ENCODE assay signal across 15 cellular contexts in the genomic region with DNA sequence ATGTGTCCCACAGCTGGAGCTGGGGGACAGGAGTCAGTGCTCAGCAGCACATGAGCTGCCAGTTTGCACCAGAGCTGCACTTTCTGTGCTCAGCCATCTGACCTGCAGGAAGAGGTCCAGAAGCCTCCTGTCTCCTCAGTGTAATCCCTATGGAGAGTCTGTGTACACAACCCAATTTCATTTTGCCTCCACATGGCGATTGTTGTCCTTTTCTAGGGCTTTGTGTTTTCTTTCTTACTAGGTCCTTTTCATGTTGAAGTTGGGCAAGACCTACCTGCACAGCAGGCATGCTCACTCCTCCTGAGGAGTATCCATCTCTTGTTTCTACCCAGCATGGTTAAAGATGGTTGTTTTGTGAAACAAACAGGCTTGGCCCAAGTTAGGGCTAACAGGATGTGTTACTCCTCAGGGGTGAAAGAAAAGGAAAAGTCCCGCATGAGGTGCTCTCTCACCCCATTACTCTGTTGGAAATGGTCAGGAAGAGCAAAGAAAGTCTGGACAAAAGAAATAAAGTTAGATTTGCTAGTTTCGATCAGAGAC.
A peak's percentile ranks its signal among the peaks of the same experiment; 100 is the strongest.
DNase-seq lines count a peak whose midpoint lies in the region; ATAC-seq and TF ChIP-seq lines count a peak whose summit lies in the region.
"Had no signal": no experiment of that assay in that cellular context is flagged by ENCODE, and none has a peak within 500 bp of the region (broad histone marks: within the 10 kb centered on the region; RNA-seq: fewer than 3 reads in every experiment).

No MANE protein-coding gene starts in this region.

- no peaks in the 10 kb centered on the region for H3K27me3 ChIP-seq in GM23338 (ENCODE audit: insufficient read depth)
- H3K27me3 ChIP-seq in neural progenitor cell: no peaks in the 10 kb centered on the region
- H3K27me3 ChIP-seq in H7 (ENCODE audit: control insufficient read depth, insufficient read depth, low read length): no peaks in the 10 kb centered on the region
- H3K27me3 ChIP-seq: BLaER1 treated with 17β-estradiol and CSF1 and Interleukin-3, amounts not matched to agents 10 nM and 100 nM had no signal

- H3K9me2 ChIP-seq in GM23338 (ENCODE audit: insufficient read depth): 0 out of 2 replicates have a peak, but pooled peaks cover 4% of the 10 kb centered on the region

- H3K4me1 ChIP-seq in GM23338 (ENCODE audit: insufficient read depth): peaks cover 6% of the 10 kb centered on the region
- H3K4me1 ChIP-seq in neural progenitor cell: peaks cover 2% of the 10 kb centered on the region
- H3K4me1 ChIP-seq: BLaER1 treated with 17β-estradiol and CSF1 and Interleukin-3, amounts not matched to agents 10 nM and 100 nM had no signal

- H3K27me3 Mint-ChIP-seq in GM23338 (ENCODE audit: insufficient read depth, low read depth, poor library complexity) (peaks cover 3% of the 10 kb centered on the region), neural progenitor cell (ENCODE audit: insufficient read depth, low read depth) (peaks cover 2% of the 10 kb centered on the region)
- H3K27me3 Mint-ChIP-seq in stimulated activated memory B cell treated with anti-CD40 and anti-IgM and Interleukin-4, amounts not matched to agents 10 μg/mL and 1 μg/mL and 100 μg/mL, for 72 hours: no peaks in the 10 kb centered on the region
- H3K27me3 Mint-ChIP-seq: CD4-positive, CD25-positive, alpha-beta regulatory T cell had no signal

- H4K20me1 ChIP-seq in GM23338 (replicated peaks; ENCODE audit: insufficient read depth): no peaks in the 10 kb centered on the region
- no peaks in the 10 kb centered on the region for H4K20me1 ChIP-seq in neural progenitor cell (ENCODE audit: low read depth)
- H4K20me1 ChIP-seq: BLaER1 treated with 17β-estradiol and CSF1 and Interleukin-3, amounts not matched to agents 10 nM and 100 nM had no signal

- H3K9me3 Mint-ChIP-seq in GM23338 (no peaks in the 10 kb centered on the region), neural progenitor cell (no peaks in the 10 kb centered on the region)
- H3K9me3 Mint-ChIP-seq in stimulated activated memory B cell treated with anti-CD40 and anti-IgM and Interleukin-4, amounts not matched to agents 10 μg/mL and 1 μg/mL and 100 μg/mL, for 72 hours: no peaks in the 10 kb centered on the region
- H3K9me3 Mint-ChIP-seq: CD4-positive, CD25-positive, alpha-beta regulatory T cell had no signal

- H3K4me1 Mint-ChIP-seq in GM23338: peaks cover 16% of the 10 kb centered on the region
- no peaks in the 10 kb centered on the region for H3K4me1 Mint-ChIP-seq in neural progenitor cell
- H3K4me1 Mint-ChIP-seq in stimulated activated memory B cell treated with anti-CD40 and anti-IgM and Interleukin-4, amounts not matched to agents 10 μg/mL and 1 μg/mL and 100 μg/mL, for 72 hours: no peaks in the 10 kb centered on the region
- H3K4me1 Mint-ChIP-seq: CD4-positive, CD25-positive, alpha-beta regulatory T cell had no signal

- H3K79me2 ChIP-seq in GM23338 (replicated peaks; ENCODE audit: insufficient read depth): no peaks in the 10 kb centered on the region
- H3K79me2 ChIP-seq in neural progenitor cell (ENCODE audit: low read depth): no peaks in the 10 kb centered on the region

- H3K36me3 ChIP-seq in GM23338 (ENCODE audit: insufficient read depth) (no peaks in the 10 kb centered on the region), neural progenitor cell (no peaks in the 10 kb centered on the region), H7 (replicated peaks; ENCODE audit: control insufficient read depth, insufficient read depth, low read length) (no peaks in the 10 kb centered on the region)
- H3K36me3 ChIP-seq: BLaER1 treated with 17β-estradiol and CSF1 and Interleukin-3, amounts not matched to agents 10 nM and 100 nM had no signal

- H3K27ac ChIP-seq in GM23338 (ENCODE audit: low read depth) (no peak overlapping the region), neural progenitor cell (no peak overlapping the region)
- H3K27ac ChIP-seq: BLaER1 treated with 17β-estradiol and CSF1 and Interleukin-3, amounts not matched to agents 10 nM and 100 nM; HL-60 had no signal

- H3K36me3 Mint-ChIP-seq in GM23338 (ENCODE audit: low read depth): no peaks in the 10 kb centered on the region; the same call in 2 of the 3 replicates
- H3K36me3 Mint-ChIP-seq in neural progenitor cell: no peaks in the 10 kb centered on the region
- no peaks in the 10 kb centered on the region for H3K36me3 Mint-ChIP-seq in stimulated activated memory B cell treated with anti-CD40 and anti-IgM and Interleukin-4, amounts not matched to agents 10 μg/mL and 1 μg/mL and 100 μg/mL, for 72 hours
- H3K36me3 Mint-ChIP-seq: CD4-positive, CD25-positive, alpha-beta regulatory T cell had no signal

- no peaks in the 10 kb centered on the region for H3K9me3 ChIP-seq in neural progenitor cell (ENCODE audit: low read depth)

- H3F3A ChIP-seq in GM23338 (replicated peaks; ENCODE audit: low read depth) (no peaks in the 10 kb centered on the region), neural progenitor cell (ENCODE audit: low read depth) (no peaks in the 10 kb centered on the region)

- ATAC-seq in GM23338 (peak; percentile 57), GM19395 (IDR thresholded peaks at IDR 0.05; ENCODE audit: unreplicated experiment) (no peak)
- ATAC-seq in stimulated activated memory B cell treated with anti-CD40 and anti-IgM and Interleukin-4, amounts not matched to agents 10 μg/mL and 1 μg/mL and 100 μg/mL, for 72 hours: peak; percentile 12
- ATAC-seq: GM12878, HCT116, K562 had no signal

- H3K4me3 ChIP-seq in GM23338 (no peak overlapping the region), neural progenitor cell (no peak overlapping the region), H7 (ENCODE audit: insufficient read depth, low read depth, low read length) (no peak overlapping the region)
- H3K4me3 ChIP-seq: BLaER1 treated with 17β-estradiol and CSF1 and Interleukin-3, amounts not matched to agents 10 nM and 100 nM; GM12878; K562 had no signal

- H3K9ac ChIP-seq in neural progenitor cell: no peak overlapping the region
- H3K9ac ChIP-seq: BLaER1 treated with 17β-estradiol and CSF1 and Interleukin-3, amounts not matched to agents 10 nM and 100 nM had no signal

- H2AFZ ChIP-seq in GM23338 (no peak overlapping the region), neural progenitor cell (replicated peaks) (peak overlapping the region; percentile 48)

- no peak overlapping the region for H3K4me3 Mint-ChIP-seq in GM23338
- H3K4me3 Mint-ChIP-seq in neural progenitor cell: no peak overlapping the region
- H3K4me3 Mint-ChIP-seq in stimulated activated memory B cell treated with anti-CD40 and anti-IgM and Interleukin-4, amounts not matched to agents 10 μg/mL and 1 μg/mL and 100 μg/mL, for 72 hours: no peak overlapping the region
- H3K4me3 Mint-ChIP-seq: CD4-positive, CD25-positive, alpha-beta regulatory T cell had no signal

- TF ChIP-seq CTCF in GM23338 (conservative IDR thresholded peaks at IDR 0.05; ENCODE audit: low read depth in 2 of 2): no peak
- no peak for TF ChIP-seq CTCF in neural progenitor cell (IDR thresholded peaks at IDR 0.05)

- H3K27ac Mint-ChIP-seq in GM23338 (peak overlapping the region; percentile 70), neural progenitor cell (no peak overlapping the region)
- no peak overlapping the region for H3K27ac Mint-ChIP-seq in stimulated activated memory B cell treated with anti-CD40 and anti-IgM and Interleukin-4, amounts not matched to agents 10 μg/mL and 1 μg/mL and 100 μg/mL, for 72 hours
- H3K27ac Mint-ChIP-seq: CD4-positive, CD25-positive, alpha-beta regulatory T cell had no signal

- H3K4me2 ChIP-seq in GM23338 (no peak overlapping the region), neural progenitor cell (no peak overlapping the region)
- H3K4me2 ChIP-seq: BLaER1 treated with 17β-estradiol and CSF1 and Interleukin-3, amounts not matched to agents 10 nM and 100 nM had no signal

- DNase-seq in GM23338 (ENCODE audit: low spot score) (no peak), brain pericyte (ENCODE audit: low read depth, low spot score) (peak; percentile 57), neural progenitor cell (ENCODE audit: low spot score) (no peak), NCI-H345 (lab: John Stamatoyannopoulos, UW) (no peak), H7 (no peak)
- DNase-seq: ACHN; CD4-positive, CD25-positive, alpha-beta regulatory T cell; GOT3 had no signal

TF ChIP-seq in GM23338, 12 proteins besides CTCF, POLR2A, EP300 and RAD21 (continues in another document):
- TF ChIP-seq NANOG (IDR thresholded peaks at IDR 0.05; ENCODE audit: borderline replicate concordance): no peak
